In genomic region chr6:36423101-36423824, GRCh38 we compare ENCODE assay signal across 8 cellular contexts.
A peak's percentile ranks its signal among the peaks of the same experiment; 100 is the strongest.
DNase-seq lines count a peak whose midpoint lies in the region; ATAC-seq and TF ChIP-seq lines count a peak whose summit lies in the region.

No MANE protein-coding gene starts in this region.

- ATAC-seq in GM18508 (IDR thresholded peaks at IDR 0.05; ENCODE audit: insufficient read depth, unreplicated experiment) (peak; percentile 74), HG02981 (IDR thresholded peaks at IDR 0.05; ENCODE audit: unreplicated experiment) (peak; percentile 87)

- peak overlapping the region; percentile 93 for H3K27ac ChIP-seq in 22Rv1

- TF ChIP-seq CTCF in 22Rv1 (IDR thresholded peaks at IDR 0.05): peak; percentile 79

- peak; percentile 98 for DNase-seq in NCI-H2029 (lab: John Stamatoyannopoulos, UW)
- DNase-seq in T-helper 9 cell: peak; percentile 98
- peak; percentile 99 for DNase-seq in astrocyte of the hippocampus (ENCODE audit: low read depth, low spot score)
- peak; percentile 94 to 96 for DNase-seq in hippocampal formation (lab: John Stamatoyannopoulos, UW)
- peak; percentile 98 for DNase-seq in retina

Comparison
In these comparisons a context has a peak if more than half of its experiments do, and no peak if none do; other contexts are left out.
1. Peak in every context shown above with its lines: DNase-seq, ATAC-seq and H3K27ac ChIP-seq.